Comparison of ENCODE assay signal across 10 cellular contexts in genomic region chr15:52762621-52763020, GRCh38. TPM values are rescaled to one million over a fixed set of nuclear protein-coding genes. Genes with fewer than 3 reads are reported as not detected.
"Had no signal": no experiment of that assay in that cellular context is flagged by ENCODE, and none has a peak within 500 bp of the region (broad histone marks: within the 10 kb centered on the region; RNA-seq: fewer than 3 reads in every experiment).

No MANE protein-coding gene starts in this region.

- H3K27ac ChIP-seq: GM23248, HL-60 had no signal

- H3K9me3 Mint-ChIP-seq: HFFc6 had no signal

- H2AFZ ChIP-seq: GM23248 had no signal

- DNase-seq: GM23248, GOT3, H7, HFFc6, IMR-90 had no signal

- ATAC-seq: HCT116, K562 had no signal

- FAIRE-seq: K562 had no signal

- H3K4me3 Mint-ChIP-seq: HFFc6 had no signal

- H3K27ac Mint-ChIP-seq: HFFc6 had no signal

- H3K4me3 ChIP-seq: GM23248, HAP-1, K562 had no signal

- H3K36me3 ChIP-seq: HAP-1 had no signal

- H3K4me1 ChIP-seq: HAP-1 had no signal

- H3K9ac ChIP-seq: GM23248 had no signal

RNA-seq across cellular contexts. Expression of gene ONECUT1, which starts 27.5 kb away (rescaled TPM):
- total RNA-seq: GM23248, HT1080, IMR-90, K562 had no signal
- polyA plus RNA-seq: GM23248, IMR-90, K562 had no signal
